ENCODE assay signal across 17 cellular contexts in genomic region chr11:66915046-66915832, GRCh38. TPM values are rescaled to one million over a fixed set of nuclear protein-coding genes. Genes with fewer than 3 reads are reported as not detected.
A peak's percentile ranks its signal among the peaks of the same experiment; 100 is the strongest.
DNase-seq lines count a peak whose midpoint lies in the region; ATAC-seq and FAIRE-seq lines count a peak whose summit lies in the region.
"Had no signal": no experiment of that assay in that cellular context is flagged by ENCODE, and none has a peak within 500 bp of the region (broad histone marks: within the 10 kb centered on the region; RNA-seq: fewer than 3 reads in every experiment).

No MANE protein-coding gene starts in this region.

- intact Hi-C loops in Right ventricle myocardium inferior (cut with DNase I) (no loop called here), left ventricle myocardium superior (cut with micrococcal nuclease) (no loop called here)

- DNase-seq in Right ventricle myocardium inferior (ENCODE audit: missing footprints) (no peak), left ventricle myocardium superior (no peak), cerebellar nuclear complex (lab: John Stamatoyannopoulos, UW) (peak; percentile 51 to 68), epidermal melanocyte (ENCODE audit: insufficient read length, low spot score) (no peak), germinal center (ENCODE audit: low spot score) (no peak), GM19239 (ENCODE audit: insufficient read length, low spot score) (no peak), inferior parietal cortex (ENCODE audit: extremely low spot score) (no peak)
- DNase-seq: ACHN; effector memory CD8-positive, alpha-beta T cell; left ventricle myocardium inferior; NCI-H510A treated with DMSO at 0.1 percent for 48 hours; SHP77; tibial artery had no signal

- no peak overlapping the region for H3K4me3 ChIP-seq in mucosa of rectum (ENCODE audit: low read length in 2 of 2)
- H3K4me3 ChIP-seq: left ventricle myocardium inferior, spleen, tibial artery had no signal

- no peaks in the 10 kb centered on the region for H3K36me3 ChIP-seq in mucosa of rectum (ENCODE audit: control insufficient read depth in 2 of 2, insufficient read depth in 2 of 2, low read length in 2 of 2)
- H3K36me3 ChIP-seq: left ventricle myocardium inferior, spleen, tibial artery had no signal

- no peak for FAIRE-seq in GM19239 (lab: Jason Lieb, UNC)
- FAIRE-seq: D721Med had no signal

- peak overlapping the region in 1 of 2 donors; percentile 9 for H3K9ac ChIP-seq in mucosa of rectum (ENCODE audit: low read depth in 1 of 2, low read length in 2 of 2)

- H3K27ac ChIP-seq in mucosa of rectum (ENCODE audit: low read depth in 2 of 2, low read length in 2 of 2): peak overlapping the region; percentile 6 to 23
- H3K27ac ChIP-seq: left ventricle myocardium inferior, spleen, tibial artery had no signal

- ATAC-seq in Right ventricle myocardium inferior (peak; percentile 13), left ventricle myocardium superior (no peak)
- ATAC-seq: effector memory CD8-positive, alpha-beta T cell had no signal

- H3K27me3 ChIP-seq in mucosa of rectum (ENCODE audit: control insufficient read depth in 2 of 2, insufficient read depth in 2 of 2, low read length in 2 of 2): no peaks in the 10 kb centered on the region
- H3K27me3 ChIP-seq: spleen, tibial artery had no signal

- no peaks in the 10 kb centered on the region for H3K9me3 ChIP-seq in mucosa of rectum (ENCODE audit: control insufficient read depth in 2 of 2, low read length in 2 of 2)
- H3K9me3 ChIP-seq: left ventricle myocardium inferior, spleen, tibial artery had no signal

- peaks cover 6 to 10% of the 10 kb centered on the region in 2 donors for H3K4me1 ChIP-seq in mucosa of rectum (ENCODE audit: control insufficient read depth in 2 of 2, insufficient read depth in 2 of 2, low read length in 2 of 2)
- H3K4me1 ChIP-seq: left ventricle myocardium inferior had no signal

RNA-seq across cellular contexts. Expression of gene PC, which starts 42.9 kb away (rescaled TPM):
- total RNA-seq in Right ventricle myocardium inferior (7.5 TPM), left ventricle myocardium superior (5.2 TPM)

RNA-seq across cellular contexts. Expression of gene LRFN4, which starts 58.4 kb away (rescaled TPM):
- total RNA-seq in Right ventricle myocardium inferior: 24.7 TPM
- 17.2 TPM for total RNA-seq in left ventricle myocardium superior

RNA-seq across cellular contexts. Expression of gene C11orf86, which starts 59.9 kb away (rescaled TPM):
- total RNA-seq in Right ventricle myocardium inferior (not detected), left ventricle myocardium superior (not detected)
- total RNA-seq: glomerular endothelial cell, left ventricle myocardium inferior, spleen had no signal

Comparison
In these comparisons a context has a peak if more than half of its experiments do, and no peak if none do; other contexts are left out.
1. DNase-seq: peak in cerebellar nuclear complex (2 of 2); none in Right ventricle myocardium inferior (single experiment), left ventricle myocardium superior (single experiment), epidermal melanocyte (single experiment), germinal center (single experiment), GM19239 (single experiment) and inferior parietal cortex (single experiment).